ENCODE assay signal across 8 cellular contexts in genomic region chr13:23799945-23800344, GRCh38.
DNase-seq lines count a peak whose midpoint lies in the region; ATAC-seq and TF ChIP-seq lines count a peak whose summit lies in the region.

No MANE protein-coding gene starts in this region.

- H3K27ac Mint-ChIP-seq in CD8-positive, alpha-beta T cell: peak overlapping the region; percentile 71

- no peaks in the 10 kb centered on the region for H3K27me3 ChIP-seq in CD8-positive, alpha-beta T cell (ENCODE audit: insufficient read depth, low read length)

- CTCF ChIA-PET in CD8-positive, alpha-beta T cell (lab: Charles Lee): no interaction called here
- CTCF ChIA-PET in HEK293T (lab: Yijun Ruan, JAX): no interaction called here

- peaks cover 46% of the 10 kb centered on the region for H3K36me3 Mint-ChIP-seq in CD8-positive, alpha-beta T cell

- peak; percentile 34 for ATAC-seq in CD8-positive, alpha-beta T cell
- ATAC-seq in GM19438 (IDR thresholded peaks at IDR 0.05; ENCODE audit: low read depth, unreplicated experiment) (peak; percentile 77), HG03354 (IDR thresholded peaks at IDR 0.05; ENCODE audit: poor library complexity, severe bottlenecking, unreplicated experiment) (peak; percentile 93), SK-N-SH treated with all-trans-retinoic acid at 6 μM for 48 hours (no peak)

- H3K4me1 Mint-ChIP-seq in CD8-positive, alpha-beta T cell (ENCODE audit: low read depth): peaks cover 11% of the 10 kb centered on the region

- H3K9me3 ChIP-seq in CD8-positive, alpha-beta T cell (ENCODE audit: low read length): no peaks in the 10 kb centered on the region

- DNase-seq in CD8-positive, alpha-beta T cell: no peak
- peak; percentile 7 for DNase-seq in fibroblast of mammary gland (ENCODE audit: low read depth)
- DNase-seq in posterior vena cava (ENCODE audit: low spot score): no peak
- DNase-seq in HEK293T (ENCODE audit: extremely low spot score): no peak
- DNase-seq in COLO829 (ENCODE audit: low spot score): no peak

- no peak overlapping the region for H3K4me3 ChIP-seq in CD8-positive, alpha-beta T cell (ENCODE audit: low read depth, low read length)
- H3K4me3 ChIP-seq in fibroblast of mammary gland (ENCODE audit: control insufficient read depth, low read depth, low read length): no peak overlapping the region

- H3K4me3 Mint-ChIP-seq in CD8-positive, alpha-beta T cell: no peak overlapping the region

- POLR2A ChIA-PET in CD8-positive, alpha-beta T cell (lab: Charles Lee): no interaction called here
- POLR2A ChIA-PET in HEK293T (lab: Yijun Ruan, JAX): no interaction called here

- intact Hi-C loops in CD8-positive, alpha-beta T cell (cut with DNase I, micrococcal nuclease): no loop called here
- intact Hi-C loops in posterior vena cava (cut with DNase I): no loop called here

- peaks cover 3% of the 10 kb centered on the region for H3K9me3 Mint-ChIP-seq in CD8-positive, alpha-beta T cell

- H3K36me3 ChIP-seq in CD8-positive, alpha-beta T cell (ENCODE audit: insufficient read depth, low read length): no peaks in the 10 kb centered on the region

- peaks cover 7% of the 10 kb centered on the region for H3K4me1 ChIP-seq in CD8-positive, alpha-beta T cell (ENCODE audit: insufficient read depth, low read length)

- TF ChIP-seq CTCF in CD8-positive, alpha-beta T cell (IDR thresholded peaks at IDR 0.05): no peak
- TF ChIP-seq CTCF in fibroblast of mammary gland (conservative IDR thresholded peaks at IDR 0.05; ENCODE audit: control insufficient read depth, insufficient read depth, low read depth, low read length): no peak

- no peaks in the 10 kb centered on the region for H3K27me3 Mint-ChIP-seq in CD8-positive, alpha-beta T cell (ENCODE audit: low read depth)

- no peak overlapping the region for H3K27ac ChIP-seq in CD8-positive, alpha-beta T cell (ENCODE audit: low read depth, low read length)

TF ChIP-seq in SK-N-SH treated with all-trans-retinoic acid at 6 μM for 48 hours, 23 proteins besides CTCF, POLR2A, EP300 and RAD21:
- TF ChIP-seq CSDC2 (CRISPR knock-in tag; IDR thresholded peaks at IDR 0.05) (no peak), ESRRG (CRISPR knock-in tag; IDR thresholded peaks at IDR 0.05) (no peak), ZFP3 (CRISPR knock-in tag; IDR thresholded peaks at IDR 0.05) (no peak)

TF ChIP-seq in HEK293T, 16 proteins besides CTCF, POLR2A, EP300 and RAD21:
- TF ChIP-seq LEF1 (IDR thresholded peaks at IDR 0.05; ENCODE audit: borderline replicate concordance): no peak
- TF ChIP-seq L3MBTL2 (conservative IDR thresholded peaks at IDR 0.05): no peak
- TF ChIP-seq SUZ12 (IDR thresholded peaks at IDR 0.05): no peak
- TF ChIP-seq SP1 (IDR thresholded peaks at IDR 0.05): no peak
- no peak for TF ChIP-seq ARNT (IDR thresholded peaks at IDR 0.05)
- TF ChIP-seq BHLHE40 (IDR thresholded peaks at IDR 0.05; ENCODE audit: borderline replicate concordance): no peak
